14 cellular contexts compared by ENCODE assay signal in the genomic region with DNA sequence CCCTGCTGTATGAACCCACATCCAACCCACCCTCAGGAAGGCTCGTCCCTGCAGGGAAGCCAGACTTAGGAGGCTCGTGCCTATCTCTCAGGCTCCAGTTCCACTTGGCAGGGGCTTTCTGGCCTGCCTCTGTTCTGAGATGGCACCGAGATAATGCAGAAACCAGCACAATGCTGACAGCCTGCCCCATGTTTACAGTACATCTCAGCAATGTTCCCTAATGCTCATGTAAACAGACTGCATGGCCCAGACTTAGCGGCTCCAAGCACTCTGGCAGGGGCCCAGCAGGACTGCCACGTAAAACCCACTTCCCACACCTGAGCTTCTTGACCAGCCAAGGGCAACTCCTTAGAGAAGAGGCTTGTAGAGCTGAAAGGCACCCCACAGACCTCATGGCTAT.
A peak's percentile ranks its signal among the peaks of the same experiment; 100 is the strongest.
DNase-seq lines count a peak whose midpoint lies in the region; ATAC-seq and TF ChIP-seq lines count a peak whose summit lies in the region.
"Had no signal": no experiment of that assay in that cellular context is flagged by ENCODE, and none has a peak within 500 bp of the region (broad histone marks: within the 10 kb centered on the region; RNA-seq: fewer than 3 reads in every experiment).

No MANE protein-coding gene starts in this region.

- no peak for ATAC-seq in left ventricle myocardium superior
- ATAC-seq: stimulated activated naive CD8-positive, alpha-beta T cell treated with anti-CD3 and anti-CD28 coated beads, Interleukin-15, Interleukin-2, amounts not matched to agents 100 U/mL and 50 U/mL, for 24 hours had no signal

- intact Hi-C loops in left ventricle myocardium superior (cut with micrococcal nuclease) = no loop called here

- no peak overlapping the region for H3K9ac ChIP-seq in parathyroid adenoma

- H3K4me1 ChIP-seq in parathyroid adenoma = no peaks in the 10 kb centered on the region
- H3K4me1 ChIP-seq: left ventricle myocardium inferior, spleen had no signal

- no peaks in the 10 kb centered on the region for H3K79me2 ChIP-seq in parathyroid adenoma

- DNase-seq in DMS153 (lab: John Stamatoyannopoulos, UW) = peak; percentile 74
- DNase-seq in NCI-H1105 treated with DMSO at 0.1 percent for 48 hours (lab: John Stamatoyannopoulos, UW) = peak; percentile 84
- peak; percentile 96 for DNase-seq in NCI-H748 (lab: John Stamatoyannopoulos, UW; ENCODE audit: unreplicated experiment)
- DNase-seq in NCI-H226 = no peak
- no peak for DNase-seq in stimulated activated CD4-positive, alpha-beta T cell treated with anti-CD3 and anti-CD28 coated beads, Interleukin-2, amount 100 ng/mL, for 48 hours
- no peak for DNase-seq in left ventricle myocardium superior
- DNase-seq: AML-193; cerebellar nuclear complex; left ventricle myocardium inferior; natural killer cell; NCI-H82; spleen; stimulated activated naive CD8-positive, alpha-beta T cell treated with anti-CD3 and anti-CD28 coated beads, Interleukin-15, Interleukin-2, amounts not matched to agents 100 U/mL and 50 U/mL, for 24 hours had no signal

- no peaks in the 10 kb centered on the region for H3K27me3 ChIP-seq in parathyroid adenoma (ENCODE audit: control insufficient read depth, insufficient read depth, low read length)
- H3K27me3 ChIP-seq: spleen had no signal

- H3K9me3 ChIP-seq in parathyroid adenoma (ENCODE audit: control insufficient read depth, low read length) = no peaks in the 10 kb centered on the region

- no peaks in the 10 kb centered on the region for H3K36me3 ChIP-seq in parathyroid adenoma (ENCODE audit: control insufficient read depth, insufficient read depth, low read length)
- H3K36me3 ChIP-seq: left ventricle myocardium inferior, spleen had no signal

- H3K4me3 ChIP-seq in parathyroid adenoma (ENCODE audit: low read depth, low read length) = no peak overlapping the region
- H3K4me3 ChIP-seq: left ventricle myocardium inferior, spleen had no signal

- no peak overlapping the region for H3K4me2 ChIP-seq in parathyroid adenoma (ENCODE audit: low read length)

- no peak for TF ChIP-seq CTCF in parathyroid adenoma (IDR thresholded peaks at IDR 0.05)

- peak overlapping the region; percentile 28 for H2AFZ ChIP-seq in parathyroid adenoma

- peak overlapping the region; percentile 32 for H3K27ac ChIP-seq in parathyroid adenoma
- H3K27ac ChIP-seq: left ventricle myocardium inferior, spleen had no signal

Comparison
In these comparisons a context has a peak if more than half of its experiments do, and no peak if none do; other contexts are left out.
1. DNase-seq: peak in DMS153 (single experiment), NCI-H1105 treated with DMSO at 0.1 percent for 48 hours (single experiment) and NCI-H748 (single experiment); none in NCI-H226 (single experiment), stimulated activated CD4-positive, alpha-beta T cell treated with anti-CD3 and anti-CD28 coated beads, Interleukin-2, amount 100 ng/mL, for 48 hours (0 of 2) and left ventricle myocardium superior (single experiment).